ENCODE assay signal across 1 cellular context in genomic region chr14:102185360-102185759, GRCh38.
A peak's percentile ranks its signal among the peaks of the same experiment; 100 is the strongest.
TF ChIP-seq lines count a peak whose summit lies in the region.

No MANE protein-coding gene starts in this region.

TF ChIP-seq in HepG2, 621 proteins besides CTCF, POLR2A, EP300 and RAD21 (continued from another document and continues in another):
- TF ChIP-seq PBX3 (CRISPR knock-in tag; IDR thresholded peaks at IDR 0.05; ENCODE audit: borderline replicate concordance) (no peak), LRRFIP1 (CRISPR knock-in tag; conservative IDR thresholded peaks at IDR 0.05) (no peak), ZNF281 (CRISPR knock-in tag; IDR thresholded peaks at IDR 0.05; ENCODE audit: borderline replicate concordance) (no peak), DNMT1 (CRISPR knock-in tag; IDR thresholded peaks at IDR 0.05) (no peak), ZNF543 (CRISPR knock-in tag; IDR thresholded peaks at IDR 0.05) (no peak), ZNF75D (CRISPR knock-in tag; IDR thresholded peaks at IDR 0.05; ENCODE audit: borderline replicate concordance) (no peak), ISL2 (CRISPR knock-in tag; IDR thresholded peaks at IDR 0.05) (peak; percentile 68; the same call in 1 of the 2 replicates), ZNF446 (CRISPR knock-in tag; IDR thresholded peaks at IDR 0.05) (no peak), FOXK2 (IDR thresholded peaks at IDR 0.05) (peak; percentile 81; the same call in 1 of the 2 replicates), SIX1 (CRISPR knock-in tag; IDR thresholded peaks at IDR 0.05; ENCODE audit: borderline replicate concordance) (0 out of 2 replicates have a peak, but pooled peaks have one; percentile 12), MEF2D (CRISPR knock-in tag; IDR thresholded peaks at IDR 0.05) (no peak), FOXP1 (IDR thresholded peaks at IDR 0.05) (peak; percentile 92), FOXP1 (CRISPR knock-in tag; IDR thresholded peaks at IDR 0.05) (peak; percentile 96), ZNF530 (CRISPR knock-in tag; IDR thresholded peaks at IDR 0.05; ENCODE audit: low read depth) (no peak), PITX1 (CRISPR knock-in tag; IDR thresholded peaks at IDR 0.05) (0 out of 2 replicates have a peak, but pooled peaks have one; percentile 38), KLF16 (CRISPR knock-in tag; IDR thresholded peaks at IDR 0.05) (peak in 1 of 2 experiments; percentile 72; a peak in 1 of 4 replicates), ZSCAN29 (CRISPR knock-in tag; conservative IDR thresholded peaks at IDR 0.05) (no peak), TBX3 (IDR thresholded peaks at IDR 0.05; ENCODE audit: borderline replicate concordance) (peak; percentile 69; the same call in 1 of the 2 replicates), ZNF30 (CRISPR knock-in tag; IDR thresholded peaks at IDR 0.05) (no peak), ZNF609 (CRISPR knock-in tag; IDR thresholded peaks at IDR 0.05; ENCODE audit: borderline replicate concordance) (peak; percentile 21; the same call in 1 of the 2 replicates), ZNF121 (CRISPR knock-in tag; IDR thresholded peaks at IDR 0.05) (no peak), TARDBP (CRISPR knock-in tag; IDR thresholded peaks at IDR 0.05) (no peak), ZNF264 (CRISPR knock-in tag; IDR thresholded peaks at IDR 0.05) (0 out of 2 replicates have a peak, but pooled peaks have one; percentile 41), ELK4 (CRISPR knock-in tag; IDR thresholded peaks at IDR 0.05; ENCODE audit: borderline replicate concordance) (no peak), IRF2 (CRISPR knock-in tag; IDR thresholded peaks at IDR 0.05) (peak; percentile 60; the same call in 1 of the 2 replicates), PHF5A (CRISPR knock-in tag; IDR thresholded peaks at IDR 0.05; ENCODE audit: low read depth, unreplicated experiment) (no peak), YY1 (IDR thresholded peaks at IDR 0.05; ENCODE audit: insufficient read depth, insufficient replicate concordance, low read depth, low read length) (peak; percentile 54), MYC (CRISPR knock-in tag; IDR thresholded peaks at IDR 0.05; ENCODE audit: borderline replicate concordance) (peak; percentile 49; the same call in 1 of the 2 replicates), ZNF331 (CRISPR knock-in tag; IDR thresholded peaks at IDR 0.05) (peak; percentile 27; the same call in 1 of the 2 replicates), REXO4 (CRISPR knock-in tag; IDR thresholded peaks at IDR 0.05; ENCODE audit: borderline replicate concordance) (no peak), ZNF782 (CRISPR knock-in tag; IDR thresholded peaks at IDR 0.05; ENCODE audit: borderline replicate concordance) (no peak), ZNF513 (CRISPR knock-in tag; conservative IDR thresholded peaks at IDR 0.05) (no peak)
- TF ChIP-seq, protein P1, sequence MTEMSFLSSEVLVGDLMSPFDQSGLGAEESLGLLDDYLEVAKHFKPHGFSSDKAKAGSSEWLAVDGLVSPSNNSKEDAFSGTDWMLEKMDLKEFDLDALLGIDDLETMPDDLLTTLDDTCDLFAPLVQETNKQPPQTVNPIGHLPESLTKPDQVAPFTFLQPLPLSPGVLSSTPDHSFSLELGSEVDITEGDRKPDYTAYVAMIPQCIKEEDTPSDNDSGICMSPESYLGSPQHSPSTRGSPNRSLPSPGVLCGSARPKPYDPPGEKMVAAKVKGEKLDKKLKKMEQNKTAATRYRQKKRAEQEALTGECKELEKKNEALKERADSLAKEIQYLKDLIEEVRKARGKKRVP (CRISPR knock-in tag; IDR thresholded peaks at IDR 0.05), result peak in 1 of 2 experiments; percentile 98; a peak in 2 of 4 replicates
- TF ChIP-seq, protein P2, sequence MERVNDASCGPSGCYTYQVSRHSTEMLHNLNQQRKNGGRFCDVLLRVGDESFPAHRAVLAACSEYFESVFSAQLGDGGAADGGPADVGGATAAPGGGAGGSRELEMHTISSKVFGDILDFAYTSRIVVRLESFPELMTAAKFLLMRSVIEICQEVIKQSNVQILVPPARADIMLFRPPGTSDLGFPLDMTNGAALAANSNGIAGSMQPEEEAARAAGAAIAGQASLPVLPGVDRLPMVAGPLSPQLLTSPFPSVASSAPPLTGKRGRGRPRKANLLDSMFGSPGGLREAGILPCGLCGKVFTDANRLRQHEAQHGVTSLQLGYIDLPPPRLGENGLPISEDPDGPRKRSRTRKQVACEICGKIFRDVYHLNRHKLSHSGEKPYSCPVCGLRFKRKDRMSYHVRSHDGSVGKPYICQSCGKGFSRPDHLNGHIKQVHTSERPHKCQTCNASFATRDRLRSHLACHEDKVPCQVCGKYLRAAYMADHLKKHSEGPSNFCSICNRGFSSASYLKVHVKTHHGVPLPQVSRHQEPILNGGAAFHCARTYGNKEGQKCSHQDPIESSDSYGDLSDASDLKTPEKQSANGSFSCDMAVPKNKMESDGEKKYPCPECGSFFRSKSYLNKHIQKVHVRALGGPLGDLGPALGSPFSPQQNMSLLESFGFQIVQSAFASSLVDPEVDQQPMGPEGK (CRISPR knock-in tag; IDR thresholded peaks at IDR 0.05), result no peak
- TF ChIP-seq, protein P3, sequence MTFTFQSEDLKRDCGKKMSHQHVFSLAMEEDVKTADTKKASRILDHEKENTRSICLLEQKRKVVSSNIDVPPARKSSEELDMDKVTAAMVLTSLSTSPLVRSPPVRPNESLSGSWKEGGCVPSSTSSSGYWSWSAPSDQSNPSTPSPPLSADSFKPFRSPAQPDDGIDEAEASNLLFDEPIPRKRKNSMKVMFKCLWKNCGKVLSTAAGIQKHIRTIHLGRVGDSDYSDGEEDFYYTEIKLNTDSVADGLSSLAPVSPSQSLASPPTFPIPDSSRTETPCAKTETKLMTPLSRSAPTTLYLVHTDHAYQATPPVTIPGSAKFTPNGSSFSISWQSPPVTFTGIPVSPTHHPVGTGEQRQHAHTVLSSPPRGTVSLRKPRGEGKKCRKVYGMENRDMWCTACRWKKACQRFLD (CRISPR knock-in tag; IDR thresholded peaks at IDR 0.05; ENCODE audit: borderline replicate concordance), result no peak
- TF ChIP-seq, protein P4, sequence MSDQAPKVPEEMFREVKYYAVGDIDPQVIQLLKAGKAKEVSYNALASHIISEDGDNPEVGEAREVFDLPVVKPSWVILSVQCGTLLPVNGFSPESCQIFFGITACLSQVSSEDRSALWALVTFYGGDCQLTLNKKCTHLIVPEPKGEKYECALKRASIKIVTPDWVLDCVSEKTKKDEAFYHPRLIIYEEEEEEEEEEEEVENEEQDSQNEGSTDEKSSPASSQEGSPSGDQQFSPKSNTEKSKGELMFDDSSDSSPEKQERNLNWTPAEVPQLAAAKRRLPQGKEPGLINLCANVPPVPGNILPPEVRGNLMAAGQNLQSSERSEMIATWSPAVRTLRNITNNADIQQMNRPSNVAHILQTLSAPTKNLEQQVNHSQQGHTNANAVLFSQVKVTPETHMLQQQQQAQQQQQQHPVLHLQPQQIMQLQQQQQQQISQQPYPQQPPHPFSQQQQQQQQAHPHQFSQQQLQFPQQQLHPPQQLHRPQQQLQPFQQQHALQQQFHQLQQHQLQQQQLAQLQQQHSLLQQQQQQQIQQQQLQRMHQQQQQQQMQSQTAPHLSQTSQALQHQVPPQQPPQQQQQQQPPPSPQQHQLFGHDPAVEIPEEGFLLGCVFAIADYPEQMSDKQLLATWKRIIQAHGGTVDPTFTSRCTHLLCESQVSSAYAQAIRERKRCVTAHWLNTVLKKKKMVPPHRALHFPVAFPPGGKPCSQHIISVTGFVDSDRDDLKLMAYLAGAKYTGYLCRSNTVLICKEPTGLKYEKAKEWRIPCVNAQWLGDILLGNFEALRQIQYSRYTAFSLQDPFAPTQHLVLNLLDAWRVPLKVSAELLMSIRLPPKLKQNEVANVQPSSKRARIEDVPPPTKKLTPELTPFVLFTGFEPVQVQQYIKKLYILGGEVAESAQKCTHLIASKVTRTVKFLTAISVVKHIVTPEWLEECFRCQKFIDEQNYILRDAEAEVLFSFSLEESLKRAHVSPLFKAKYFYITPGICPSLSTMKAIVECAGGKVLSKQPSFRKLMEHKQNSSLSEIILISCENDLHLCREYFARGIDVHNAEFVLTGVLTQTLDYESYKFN (CRISPR knock-in tag; conservative IDR thresholded peaks at IDR 0.05), result peak; percentile 61
